ENCODE assay signal across 22 cellular contexts in the genomic region with DNA sequence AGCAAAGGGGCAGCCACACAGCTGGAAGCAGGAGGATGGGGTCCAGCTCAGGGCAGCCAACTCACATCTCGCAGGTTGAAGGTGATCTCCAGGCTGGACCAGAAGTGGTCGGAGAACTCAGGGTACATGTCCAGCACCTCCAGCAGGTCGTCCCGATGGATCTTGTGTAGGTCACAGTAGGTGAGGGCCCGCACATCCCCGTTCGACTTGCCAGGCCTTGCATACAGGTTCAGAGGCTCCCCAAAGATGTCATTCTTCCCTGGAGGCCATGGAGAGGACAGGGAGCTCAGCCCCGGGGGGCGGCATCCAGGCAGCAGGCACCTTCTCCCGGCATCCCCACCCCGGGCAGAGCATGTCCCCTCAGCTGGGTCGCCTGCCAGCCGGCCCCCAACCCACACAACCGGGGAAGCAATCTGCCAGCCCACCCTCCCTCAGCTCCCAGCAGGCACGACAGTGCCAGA. TPM values are rescaled to one million over a fixed set of nuclear protein-coding genes. Genes with fewer than 3 reads are reported as not detected.
DNase-seq lines count a peak whose midpoint lies in the region; ATAC-seq, FAIRE-seq and TF ChIP-seq lines count a peak whose summit lies in the region.
"Had no signal": no experiment of that assay in that cellular context is flagged by ENCODE, and none has a peak within 500 bp of the region (broad histone marks: within the 10 kb centered on the region; RNA-seq: fewer than 3 reads in every experiment).

No MANE protein-coding gene starts in this region.

- in situ Hi-C loops in K562 (cut with MboI): no loop called here

- no peak overlapping the region for H3K4me3 ChIP-seq in K562
- H3K4me3 ChIP-seq in CD8-positive, alpha-beta T cell (ENCODE audit: low read depth, low read length): no peak overlapping the region
- H3K4me3 ChIP-seq: A549, BLaER1, colonic mucosa, psoas muscle had no signal

- no peak for TF ChIP-seq EP300 in K562 (IDR thresholded peaks at IDR 0.05; ENCODE audit: low read length)

- H3K4me2 ChIP-seq in K562 (ENCODE audit: insufficient read depth, low read length): peak overlapping the region; percentile 32
- H3K4me2 ChIP-seq: A549 had no signal

- intact Hi-C loops in K562 (cut with micrococcal nuclease): no loop called here
- intact Hi-C loops in CD8-positive, alpha-beta T cell (cut with DNase I, micrococcal nuclease): no loop called here

- H3K27me3 ChIP-seq in K562 (ENCODE audit: control insufficient read depth in 2 of 2, insufficient read depth in 2 of 2, low read length in 2 of 2): no peaks in the 10 kb centered on the region
- H3K27me3 ChIP-seq in CD8-positive, alpha-beta T cell (ENCODE audit: insufficient read depth, low read length): no peaks in the 10 kb centered on the region
- H3K27me3 ChIP-seq: BLaER1 had no signal

- 81% methylated on average over 15 of the region's 15 CpGs for WGBS in K562 (ENCODE audit: insufficient coverage, low coverage, missing lambda C conversion rate)

- CTCF ChIA-PET in K562 (lab: Yijun Ruan, JAX; ENCODE audit: low intra/inter-chr PET ratio): no interaction called here
- CTCF ChIA-PET in CD8-positive, alpha-beta T cell (lab: Charles Lee): no interaction called here

- no peaks in the 10 kb centered on the region for H3K9me3 ChIP-seq in K562 (replicated peaks; ENCODE audit: control insufficient read depth, insufficient read depth, low read depth, low read length)
- H3K9me3 ChIP-seq in CD8-positive, alpha-beta T cell (ENCODE audit: low read length): no peaks in the 10 kb centered on the region
- H3K9me3 ChIP-seq: A549, BLaER1, colonic mucosa, psoas muscle had no signal

- no peaks in the 10 kb centered on the region for H3K27me3 Mint-ChIP-seq in nephron (ENCODE audit: low read depth)
- peaks cover 6% of the 10 kb centered on the region for H3K27me3 Mint-ChIP-seq in CD8-positive, alpha-beta T cell (ENCODE audit: low read depth)
- H3K27me3 Mint-ChIP-seq: brain had no signal

- H3K27ac Mint-ChIP-seq in nephron: peak overlapping the region; percentile 85 to 91 (median 88)
- H3K27ac Mint-ChIP-seq in CD8-positive, alpha-beta T cell: no peak overlapping the region
- H3K27ac Mint-ChIP-seq: memory B cell; T-helper 1 cell treated with Interleukin-12 subunit alpha and Interleukin-12 subunit beta and Interleukin-4 antibody, amounts not matched to agents 30 μg/mL and 1 μg/mL, for 36 hours had no signal

- no peak for TF ChIP-seq CTCF in GM20000 (IDR thresholded peaks at IDR 0.05; ENCODE audit: extremely low read depth, missing control alignments)
- no peak for TF ChIP-seq CTCF in K562 (IDR thresholded peaks at IDR 0.05 in 2 of 3, conservative IDR thresholded peaks at IDR 0.05 in 1 of 3; ENCODE audit: insufficient read depth in 2 of 3, low read depth in 1 of 3, low read length in 3 of 3)
- no peak for TF ChIP-seq CTCF in nephron (IDR thresholded peaks at IDR 0.05; ENCODE audit: unreplicated experiment in 3 of 3)
- TF ChIP-seq CTCF in CD8-positive, alpha-beta T cell (IDR thresholded peaks at IDR 0.05): no peak

- peaks cover 31% of the 10 kb centered on the region for H3K4me1 Mint-ChIP-seq in nephron
- peaks cover 2% of the 10 kb centered on the region for H3K4me1 Mint-ChIP-seq in CD8-positive, alpha-beta T cell (ENCODE audit: low read depth)

- TF ChIP-seq RAD21 in K562 (CRISPR knock-in tag; conservative IDR thresholded peaks at IDR 0.05 in 1 of 2, IDR thresholded peaks at IDR 0.05 in 1 of 2): no peak

- H4K20me1 ChIP-seq in K562 (replicated peaks; ENCODE audit: control insufficient read depth, insufficient read depth, low read length): peaks cover 14% of the 10 kb centered on the region; the same call in 1 of the 2 replicates
- H4K20me1 ChIP-seq: BLaER1 had no signal

- H3K36me3 ChIP-seq in K562 (ENCODE audit: control insufficient read depth, insufficient read depth, low read length): peaks cover 100% of the 10 kb centered on the region
- no peaks in the 10 kb centered on the region for H3K36me3 ChIP-seq in CD8-positive, alpha-beta T cell (ENCODE audit: insufficient read depth, low read length)
- H3K36me3 ChIP-seq: colonic mucosa had no signal

- H3K79me2 ChIP-seq in K562 (ENCODE audit: control insufficient read depth, insufficient read depth, low read length): peaks cover 59% of the 10 kb centered on the region

- peak overlapping the region; percentile 38; the same call in 2 of the 3 replicates for H3K27ac ChIP-seq in K562 (ENCODE audit: extremely low read depth, low read depth, low read length)
- no peak overlapping the region for H3K27ac ChIP-seq in CD8-positive, alpha-beta T cell (ENCODE audit: low read depth, low read length)
- H3K27ac ChIP-seq: A549, colonic mucosa, psoas muscle had no signal

- peak; percentile 1; the same call in 1 of the 3 replicates for ATAC-seq in K562
- no peak for ATAC-seq in CD8-positive, alpha-beta T cell
- ATAC-seq: A549, psoas muscle had no signal

- no peak for FAIRE-seq in K562 (lab: Jason Lieb, UNC)
- FAIRE-seq: A549, endometrium, H54 had no signal

- peaks cover 16% of the 10 kb centered on the region for H3K9me1 ChIP-seq in K562 (ENCODE audit: control insufficient read depth, insufficient read depth, low read length)

- peak; percentile 64 for TF ChIP-seq POLR2A in K562 (conservative IDR thresholded peaks at IDR 0.05)

- DNase-seq in activated T-cell treated with anti-CD3 and anti-CD28 coated beads, Interleukin-2, amount 50 U/mL, for 1 hour: peak; percentile 5
- DNase-seq in activated T-cell treated with anti-CD3 and anti-CD28 coated beads for 4 hours: no peak
- peak; percentile 27 for DNase-seq in GM20000 (ENCODE audit: low spot score)
- no peak for DNase-seq in K562 (ENCODE audit: extremely low read depth in 1 of 4, low spot score in 3 of 4)
- DNase-seq in RKO (ENCODE audit: low spot score): no peak
- no peak for DNase-seq in NCI-H146 (lab: John Stamatoyannopoulos, UW)
- no peak for DNase-seq in CD8-positive, alpha-beta T cell
- DNase-seq: activated CD8-positive, alpha-beta memory T cell treated with anti-CD3 and anti-CD28 coated beads for 24 hours; colonic mucosa; NCI-H1105; NCI-H524; SHP77 treated with DMSO at 0.1 percent for 48 hours had no signal

- H3K36me3 Mint-ChIP-seq in nephron (ENCODE audit: low read depth): peaks cover 9% of the 10 kb centered on the region
- H3K36me3 Mint-ChIP-seq in CD8-positive, alpha-beta T cell: no peaks in the 10 kb centered on the region

- POLR2A ChIA-PET in K562 (lab: Yijun Ruan, JAX): interaction anchor here (0.6 to 2.5 kb wide), 7 partner anchors 9 to 291 kb away, joined by 3 to 11 read pairs (median 4); no protein-coding TSS in a partner anchor
- POLR2A ChIA-PET in CD8-positive, alpha-beta T cell (lab: Charles Lee): no interaction called here

- H3K9me3 Mint-ChIP-seq in nephron: no peaks in the 10 kb centered on the region
- no peaks in the 10 kb centered on the region for H3K9me3 Mint-ChIP-seq in CD8-positive, alpha-beta T cell
- H3K9me3 Mint-ChIP-seq: memory B cell; T-helper 1 cell treated with Interleukin-12 subunit alpha and Interleukin-12 subunit beta and Interleukin-4 antibody, amounts not matched to agents 30 μg/mL and 1 μg/mL, for 36 hours had no signal

- no peak overlapping the region for H3K4me3 Mint-ChIP-seq in nephron
- H3K4me3 Mint-ChIP-seq in CD8-positive, alpha-beta T cell: no peak overlapping the region
- H3K4me3 Mint-ChIP-seq: memory B cell; T-helper 1 cell treated with Interleukin-12 subunit alpha and Interleukin-12 subunit beta and Interleukin-4 antibody, amounts not matched to agents 30 μg/mL and 1 μg/mL, for 36 hours had no signal

- no TSS peak for BruUV-seq in K562 (replicated peaks; lab: Mats Ljungman, UMichigan)

- peaks cover 53 to 99% of the 10 kb centered on the region in 2 experiments for H3K4me1 ChIP-seq in K562 (replicated peaks in 1 of 2; ENCODE audit: control insufficient read depth in 2 of 2, insufficient read depth in 2 of 2, low read length in 2 of 2)
- H3K4me1 ChIP-seq in CD8-positive, alpha-beta T cell (ENCODE audit: insufficient read depth, low read length): no peaks in the 10 kb centered on the region
- H3K4me1 ChIP-seq: A549, colonic mucosa, psoas muscle had no signal

- H3K9ac ChIP-seq in K562 (ENCODE audit: insufficient read depth in 1 of 2, low read depth in 2 of 2, low read length in 2 of 2): peak overlapping the region; percentile 29 to 80; a peak in 3 of 4 replicates
- H3K9ac ChIP-seq: BLaER1 had no signal

- no peak overlapping the region for H2AFZ ChIP-seq in K562 (ENCODE audit: low read depth, low read length)

RNA-seq across cellular contexts. Expression of a gene that starts 29.3 kb away (rescaled TPM):
- 101 and 344 TPM in 2 replicates for total RNA-seq in K562 (2011; cell fraction: chromatin; rRNA removed; ENCODE audit: low replicate concordance)
- total RNA-seq in K562 (2011; cell fraction: nucleolus; rRNA removed): 421 and 427 TPM in 2 replicates
- total RNA-seq in K562 (2011; cell fraction: nucleoplasm; rRNA removed): 291 and 342 TPM in 2 replicates
- total RNA-seq in K562 (2014; rRNA removed): 326 and 470 TPM in 2 replicates
- total RNA-seq in K562 (2014; rRNA removed; fragmentation: Illumina TruSeq; extraction: Trizol): 63.4 and 97.8 TPM in 2 replicates
- total RNA-seq in K562 (2015; rRNA removed; fragmentation: Illumina TruSeq; extraction: Trizol): 215 and 218 TPM in 2 replicates
- total RNA-seq in K562 (2021): 368 and 385 TPM in 2 replicates
- 125 and 154 TPM in 2 replicates for polyA plus RNA-seq in K562 (2011; rRNA removed)
- polyA plus RNA-seq in K562 (2011; cell fraction: cytosol; rRNA removed): 184 and 684 TPM in 2 replicates
- polyA plus RNA-seq in K562 (2011; cell fraction: nucleus; rRNA removed): 202 and 446 TPM in 2 replicates
- 270 and 304 TPM in 2 replicates for polyA plus RNA-seq in K562 (2012)
- 222 and 298 TPM in 2 replicates for polyA plus RNA-seq in K562 (2014; fragmentation: Illumina TruSeq; extraction: Trizol)
- polyA plus RNA-seq in K562 (2014; fragmentation: Nextera tagmentation; extraction: Ambion mirVana): 10 to 100 TPM; 18.1 to 29.0 TPM
- polyA plus RNA-seq in K562 (2014; rRNA removed): 251 and 295 TPM in 2 replicates
- polyA minus RNA-seq in K562 (2011; rRNA and poly(A)+ RNA removed): 46.2 and 123 TPM in 2 replicates
- 133 and 200 TPM in 2 replicates for polyA minus RNA-seq in K562 (2011; cell fraction: cytosol; rRNA and poly(A)+ RNA removed)
- 111 and 144 TPM in 2 replicates for polyA minus RNA-seq in K562 (2011; cell fraction: nucleus; rRNA and poly(A)+ RNA removed)
- under 1 TPM; 0.90 to 0.97 TPM for total RNA-seq in CD8-positive, alpha-beta T cell

RNA-seq across cellular contexts. Expression of a gene that starts 42.0 kb away (rescaled TPM):
- 17.7 and 69.8 TPM in 2 replicates for total RNA-seq in K562 (2011; cell fraction: chromatin; rRNA removed; ENCODE audit: low replicate concordance)
- 82.0 and 87.6 TPM in 2 replicates for total RNA-seq in K562 (2011; cell fraction: nucleolus; rRNA removed)
- total RNA-seq in K562 (2011; cell fraction: nucleoplasm; rRNA removed): 40.3 and 46.6 TPM in 2 replicates
- 121 and 170 TPM in 2 replicates for total RNA-seq in K562 (2014; rRNA removed)
- total RNA-seq in K562 (2014; rRNA removed; fragmentation: Illumina TruSeq; extraction: Trizol): 3.1 and 4.3 TPM in 2 replicates
- total RNA-seq in K562 (2015; rRNA removed; fragmentation: Illumina TruSeq; extraction: Trizol): 43.2 and 45.8 TPM in 2 replicates
- total RNA-seq in K562 (2021): 111 and 124 TPM in 2 replicates
- polyA plus RNA-seq in K562 (2011; rRNA removed): 23.6 and 47.3 TPM in 2 replicates
- polyA plus RNA-seq in K562 (2011; cell fraction: cytosol; rRNA removed): 58.9 and 221 TPM in 2 replicates
- polyA plus RNA-seq in K562 (2011; cell fraction: nucleus; rRNA removed): 50.4 and 106 TPM in 2 replicates
- polyA plus RNA-seq in K562 (2012): 87.2 and 107 TPM in 2 replicates
- polyA plus RNA-seq in K562 (2014; fragmentation: Illumina TruSeq; extraction: Trizol): 23.6 and 88.1 TPM in 2 replicates
- polyA plus RNA-seq in K562 (2014; fragmentation: Nextera tagmentation; extraction: Ambion mirVana): 1 to 10 TPM; 1.1 to 2.9 TPM
- polyA plus RNA-seq in K562 (2014; rRNA removed): 102 and 118 TPM in 2 replicates
- polyA minus RNA-seq in K562 (2011; rRNA and poly(A)+ RNA removed): 11.7 and 21.2 TPM in 2 replicates
- polyA minus RNA-seq in K562 (2011; cell fraction: cytosol; rRNA and poly(A)+ RNA removed): 65.3 and 77.5 TPM in 2 replicates
- 35.9 and 37.0 TPM in 2 replicates for polyA minus RNA-seq in K562 (2011; cell fraction: nucleus; rRNA and poly(A)+ RNA removed)
- total RNA-seq in CD8-positive, alpha-beta T cell: 1 to 10 TPM; 1.1 to 1.4 TPM
- polyA plus RNA-seq: neural cell had no signal

Comparison
In these comparisons a context has a peak if more than half of its experiments do, and no peak if none do; other contexts are left out.
1. DNase-seq: peak in activated T-cell treated with anti-CD3 and anti-CD28 coated beads, Interleukin-2, amount 50 U/mL, for 1 hour (single experiment) and GM20000 (single experiment); none in activated T-cell treated with anti-CD3 and anti-CD28 coated beads for 4 hours (single experiment), K562 (0 of 4), RKO (single experiment), NCI-H146 (single experiment) and CD8-positive, alpha-beta T cell (0 of 7).
2. RNA of a gene that starts 29.3 kb away (total RNA-seq): 63.4 to 470 TPM in K562; 0.90 to 0.97 TPM in CD8-positive, alpha-beta T cell; every median in the first group is over 10 times any median in the second.